Comparison of ENCODE assay signal across 12 cellular contexts in the genomic region with DNA sequence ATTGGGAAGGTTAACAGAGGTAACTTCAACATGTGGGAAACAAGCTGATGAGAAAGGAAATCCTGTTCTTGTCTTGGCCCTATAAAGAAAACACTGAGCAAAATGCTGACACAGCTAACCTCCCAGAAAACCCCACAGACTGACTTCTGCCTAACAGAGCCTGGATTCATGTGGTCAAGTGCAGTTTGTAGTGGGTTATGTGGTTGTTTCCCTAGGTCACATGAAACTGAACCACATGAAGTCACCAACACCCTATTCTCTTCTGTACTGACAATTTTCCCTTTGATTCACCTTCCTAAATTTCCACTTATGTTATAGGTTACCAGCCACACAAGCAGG.
DNase-seq lines count a peak whose midpoint lies in the region; FAIRE-seq and TF ChIP-seq lines count a peak whose summit lies in the region.
"Had no signal": no experiment of that assay in that cellular context is flagged by ENCODE, and none has a peak within 500 bp of the region (broad histone marks: within the 10 kb centered on the region; RNA-seq: fewer than 3 reads in every experiment).

No MANE protein-coding gene starts in this region.

- CTCF ChIA-PET in activated CD4-positive, alpha-beta T cell treated with anti-CD3 and anti-CD28 coated beads, Interleukin-2, amount 10 ng/mL, durations not matched to agents 7 days and 5 days (lab: Charles Lee): interaction anchor here (0.5 kb wide), 1 partner anchor 489 kb away, joined by 3 read pairs; no protein-coding TSS in a partner anchor
- CTCF ChIA-PET in GM10248 (lab: Yijun Ruan, JAX): interaction anchor here (2.4 kb wide), 1 partner anchor 13 kb away, joined by 4 read pairs; no protein-coding TSS in a partner anchor

- DNase-seq in activated CD4-positive, alpha-beta T cell treated with anti-CD3 and anti-CD28 coated beads, Interleukin-2, amount 10 ng/mL, durations not matched to agents 7 days and 5 days: peak; percentile 7
- no peak for DNase-seq in activated CD4-positive, alpha-beta T cell treated with anti-CD3 and anti-CD28 coated beads for 1 hour
- DNase-seq in RCC 7860 (ENCODE audit: low spot score) (peak; percentile 47), foreskin melanocyte (peak; percentile 81), smooth muscle cell of the brain vasculature (ENCODE audit: low read depth, low spot score) (peak; percentile 51), inferior parietal cortex (ENCODE audit: extremely low spot score) (no peak), GM10248 (ENCODE audit: extremely low spot score) (no peak), islet precursor cell (no peak)
- DNase-seq: heart right ventricle, MV-4-11, sigmoid colon, SW 1271 had no signal

- no peak for TF ChIP-seq CTCF in GM10248 (IDR thresholded peaks at IDR 0.05; ENCODE audit: control extremely low read depth, extremely low read depth, low read depth, missing control alignments)

- H3K27me3 Mint-ChIP-seq in activated CD4-positive, alpha-beta T cell treated with anti-CD3 and anti-CD28 coated beads, Interleukin-2, amount 10 ng/mL, durations not matched to agents 7 days and 5 days: no peaks in the 10 kb centered on the region

- H3K9me3 Mint-ChIP-seq in activated CD4-positive, alpha-beta T cell treated with anti-CD3 and anti-CD28 coated beads, Interleukin-2, amount 10 ng/mL, durations not matched to agents 7 days and 5 days: no peaks in the 10 kb centered on the region

- FAIRE-seq in RCC 7860 (lab: Jason Lieb, UNC): peak; percentile 78

- H3K4me1 Mint-ChIP-seq in activated CD4-positive, alpha-beta T cell treated with anti-CD3 and anti-CD28 coated beads, Interleukin-2, amount 10 ng/mL, durations not matched to agents 7 days and 5 days: peaks cover 5% of the 10 kb centered on the region

- no peaks in the 10 kb centered on the region for H3K36me3 Mint-ChIP-seq in activated CD4-positive, alpha-beta T cell treated with anti-CD3 and anti-CD28 coated beads, Interleukin-2, amount 10 ng/mL, durations not matched to agents 7 days and 5 days (ENCODE audit: low read depth)

- H3K4me3 Mint-ChIP-seq in activated CD4-positive, alpha-beta T cell treated with anti-CD3 and anti-CD28 coated beads, Interleukin-2, amount 10 ng/mL, durations not matched to agents 7 days and 5 days: no peak overlapping the region

- POLR2A ChIA-PET in activated CD4-positive, alpha-beta T cell treated with anti-CD3 and anti-CD28 coated beads, Interleukin-2, amount 10 ng/mL, durations not matched to agents 7 days and 5 days (lab: Charles Lee): no interaction called here
- POLR2A ChIA-PET in GM10248 (lab: Yijun Ruan, JAX): no interaction called here

- H3K27ac Mint-ChIP-seq in activated CD4-positive, alpha-beta T cell treated with anti-CD3 and anti-CD28 coated beads, Interleukin-2, amount 10 ng/mL, durations not matched to agents 7 days and 5 days: no peak overlapping the region

Comparison
In these comparisons a context has a peak if more than half of its experiments do, and no peak if none do; other contexts are left out.
1. DNase-seq: peak in activated CD4-positive, alpha-beta T cell treated with anti-CD3 and anti-CD28 coated beads, Interleukin-2, amount 10 ng/mL, durations not matched to agents 7 days and 5 days (single experiment), RCC 7860 (single experiment), foreskin melanocyte (single experiment) and smooth muscle cell of the brain vasculature (single experiment); none in activated CD4-positive, alpha-beta T cell treated with anti-CD3 and anti-CD28 coated beads for 1 hour (single experiment), inferior parietal cortex (single experiment), GM10248 (single experiment) and islet precursor cell (single experiment).